ENCODE assay signal across 2 cellular contexts in the genomic region with DNA sequence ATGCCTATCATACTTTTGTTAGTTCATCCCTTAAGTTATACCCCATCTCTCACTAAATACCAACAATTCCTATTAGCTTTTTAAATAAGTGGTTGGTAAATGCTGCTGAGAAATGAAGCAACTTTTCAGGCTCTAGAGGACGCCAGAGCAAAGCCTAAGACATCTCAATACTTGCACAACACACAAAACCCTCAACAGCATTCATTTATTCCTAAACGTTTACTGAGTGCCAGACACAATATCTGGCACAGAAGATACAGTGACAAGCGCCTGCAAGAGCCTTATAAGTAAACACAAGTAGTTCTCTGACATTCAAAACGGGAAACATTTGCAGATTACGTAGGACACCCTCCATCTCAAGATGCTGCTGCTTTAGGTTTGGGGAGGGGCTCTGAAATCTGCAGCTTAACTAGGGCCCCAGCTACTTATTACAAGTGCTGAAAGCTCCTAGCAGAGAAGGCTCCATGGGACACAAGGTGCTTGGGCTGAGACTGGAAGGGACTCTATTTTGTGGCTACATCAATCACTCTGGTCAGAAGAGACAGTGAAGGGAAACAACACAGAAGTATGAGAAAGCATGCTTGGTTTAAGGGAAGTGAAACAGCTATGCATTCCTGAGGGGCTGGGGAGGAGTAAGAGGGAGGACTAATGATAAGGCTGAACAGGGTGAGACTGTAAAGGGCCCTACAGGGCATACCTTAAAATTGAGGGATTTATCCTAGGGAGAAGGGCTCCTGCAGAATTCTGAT.
TF ChIP-seq lines count a peak whose summit lies in the region.

No MANE protein-coding gene starts in this region.

TF ChIP-seq in SK-N-SH, 30 proteins besides CTCF, POLR2A, EP300 and RAD21 (continued from another document):
- TF ChIP-seq, protein P1, sequence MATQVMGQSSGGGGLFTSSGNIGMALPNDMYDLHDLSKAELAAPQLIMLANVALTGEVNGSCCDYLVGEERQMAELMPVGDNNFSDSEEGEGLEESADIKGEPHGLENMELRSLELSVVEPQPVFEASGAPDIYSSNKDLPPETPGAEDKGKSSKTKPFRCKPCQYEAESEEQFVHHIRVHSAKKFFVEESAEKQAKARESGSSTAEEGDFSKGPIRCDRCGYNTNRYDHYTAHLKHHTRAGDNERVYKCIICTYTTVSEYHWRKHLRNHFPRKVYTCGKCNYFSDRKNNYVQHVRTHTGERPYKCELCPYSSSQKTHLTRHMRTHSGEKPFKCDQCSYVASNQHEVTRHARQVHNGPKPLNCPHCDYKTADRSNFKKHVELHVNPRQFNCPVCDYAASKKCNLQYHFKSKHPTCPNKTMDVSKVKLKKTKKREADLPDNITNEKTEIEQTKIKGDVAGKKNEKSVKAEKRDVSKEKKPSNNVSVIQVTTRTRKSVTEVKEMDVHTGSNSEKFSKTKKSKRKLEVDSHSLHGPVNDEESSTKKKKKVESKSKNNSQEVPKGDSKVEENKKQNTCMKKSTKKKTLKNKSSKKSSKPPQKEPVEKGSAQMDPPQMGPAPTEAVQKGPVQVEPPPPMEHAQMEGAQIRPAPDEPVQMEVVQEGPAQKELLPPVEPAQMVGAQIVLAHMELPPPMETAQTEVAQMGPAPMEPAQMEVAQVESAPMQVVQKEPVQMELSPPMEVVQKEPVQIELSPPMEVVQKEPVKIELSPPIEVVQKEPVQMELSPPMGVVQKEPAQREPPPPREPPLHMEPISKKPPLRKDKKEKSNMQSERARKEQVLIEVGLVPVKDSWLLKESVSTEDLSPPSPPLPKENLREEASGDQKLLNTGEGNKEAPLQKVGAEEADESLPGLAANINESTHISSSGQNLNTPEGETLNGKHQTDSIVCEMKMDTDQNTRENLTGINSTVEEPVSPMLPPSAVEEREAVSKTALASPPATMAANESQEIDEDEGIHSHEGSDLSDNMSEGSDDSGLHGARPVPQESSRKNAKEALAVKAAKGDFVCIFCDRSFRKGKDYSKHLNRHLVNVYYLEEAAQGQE (IDR thresholded peaks at IDR 0.05; ENCODE audit: low read depth, low read length), result no peak
- TF ChIP-seq, protein P2, sequence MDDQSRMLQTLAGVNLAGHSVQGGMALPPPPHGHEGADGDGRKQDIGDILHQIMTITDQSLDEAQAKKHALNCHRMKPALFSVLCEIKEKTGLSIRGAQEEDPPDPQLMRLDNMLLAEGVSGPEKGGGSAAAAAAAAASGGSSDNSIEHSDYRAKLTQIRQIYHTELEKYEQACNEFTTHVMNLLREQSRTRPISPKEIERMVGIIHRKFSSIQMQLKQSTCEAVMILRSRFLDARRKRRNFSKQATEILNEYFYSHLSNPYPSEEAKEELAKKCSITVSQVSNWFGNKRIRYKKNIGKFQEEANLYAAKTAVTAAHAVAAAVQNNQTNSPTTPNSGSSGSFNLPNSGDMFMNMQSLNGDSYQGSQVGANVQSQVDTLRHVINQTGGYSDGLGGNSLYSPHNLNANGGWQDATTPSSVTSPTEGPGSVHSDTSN (IDR thresholded peaks at IDR 0.05), result no peak
- TF ChIP-seq POLR2AphosphoS5 (IDR thresholded peaks at IDR 0.05; ENCODE audit: low read depth, low read length), result no peak
- TF ChIP-seq GABPA (IDR thresholded peaks at IDR 0.05; ENCODE audit: low read depth), result no peak
- no peak for TF ChIP-seq MEF2A (IDR thresholded peaks at IDR 0.05; ENCODE audit: borderline replicate concordance, low read depth)
- TF ChIP-seq SIN3A (IDR thresholded peaks at IDR 0.05; ENCODE audit: borderline replicate concordance, low read depth, low read length), result no peak
- no peak for TF ChIP-seq NFIC (IDR thresholded peaks at IDR 0.05; ENCODE audit: borderline replicate concordance)
- no peak for TF ChIP-seq NRF1 (IDR thresholded peaks at IDR 0.05; ENCODE audit: low read depth, low read length)
- TF ChIP-seq RCOR1 (IDR thresholded peaks at IDR 0.05; ENCODE audit: low read length), result no peak
- no peak for TF ChIP-seq RFX5 (IDR thresholded peaks at IDR 0.05; ENCODE audit: low read length)

TF ChIP-seq in SK-N-SH treated with all-trans-retinoic acid at 6 μM for 48 hours, 23 proteins besides CTCF, POLR2A, EP300 and RAD21 (continued from another document):
- TF ChIP-seq, protein P3, sequence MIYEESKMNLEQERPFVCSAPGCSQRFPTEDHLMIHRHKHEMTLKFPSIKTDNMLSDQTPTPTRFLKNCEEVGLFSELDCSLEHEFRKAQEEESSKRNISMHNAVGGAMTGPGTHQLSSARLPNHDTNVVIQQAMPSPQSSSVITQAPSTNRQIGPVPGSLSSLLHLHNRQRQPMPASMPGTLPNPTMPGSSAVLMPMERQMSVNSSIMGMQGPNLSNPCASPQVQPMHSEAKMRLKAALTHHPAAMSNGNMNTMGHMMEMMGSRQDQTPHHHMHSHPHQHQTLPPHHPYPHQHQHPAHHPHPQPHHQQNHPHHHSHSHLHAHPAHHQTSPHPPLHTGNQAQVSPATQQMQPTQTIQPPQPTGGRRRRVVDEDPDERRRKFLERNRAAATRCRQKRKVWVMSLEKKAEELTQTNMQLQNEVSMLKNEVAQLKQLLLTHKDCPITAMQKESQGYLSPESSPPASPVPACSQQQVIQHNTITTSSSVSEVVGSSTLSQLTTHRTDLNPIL (CRISPR knock-in tag; IDR thresholded peaks at IDR 0.05; ENCODE audit: low read depth), result no peak
- TF ChIP-seq, protein P4, sequence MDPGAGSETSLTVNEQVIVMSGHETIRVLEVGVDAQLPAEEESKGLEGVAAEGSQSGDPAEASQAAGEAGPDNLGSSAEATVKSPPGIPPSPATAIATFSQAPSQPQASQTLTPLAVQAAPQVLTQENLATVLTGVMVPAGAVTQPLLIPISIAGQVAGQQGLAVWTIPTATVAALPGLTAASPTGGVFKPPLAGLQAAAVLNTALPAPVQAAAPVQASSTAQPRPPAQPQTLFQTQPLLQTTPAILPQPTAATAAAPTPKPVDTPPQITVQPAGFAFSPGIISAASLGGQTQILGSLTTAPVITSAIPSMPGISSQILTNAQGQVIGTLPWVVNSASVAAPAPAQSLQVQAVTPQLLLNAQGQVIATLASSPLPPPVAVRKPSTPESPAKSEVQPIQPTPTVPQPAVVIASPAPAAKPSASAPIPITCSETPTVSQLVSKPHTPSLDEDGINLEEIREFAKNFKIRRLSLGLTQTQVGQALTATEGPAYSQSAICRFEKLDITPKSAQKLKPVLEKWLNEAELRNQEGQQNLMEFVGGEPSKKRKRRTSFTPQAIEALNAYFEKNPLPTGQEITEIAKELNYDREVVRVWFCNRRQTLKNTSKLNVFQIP (CRISPR knock-in tag; IDR thresholded peaks at IDR 0.05; ENCODE audit: borderline replicate concordance, low read depth), result no peak
- no peak for TF ChIP-seq OSR1 (CRISPR knock-in tag; IDR thresholded peaks at IDR 0.05)
- no peak for TF ChIP-seq ZFP3 (CRISPR knock-in tag; IDR thresholded peaks at IDR 0.05)
- TF ChIP-seq PPARA (CRISPR knock-in tag; IDR thresholded peaks at IDR 0.05; ENCODE audit: borderline replicate concordance), result no peak
- TF ChIP-seq ZNF70 (CRISPR knock-in tag; IDR thresholded peaks at IDR 0.05), result no peak
